In the genomic region with DNA sequence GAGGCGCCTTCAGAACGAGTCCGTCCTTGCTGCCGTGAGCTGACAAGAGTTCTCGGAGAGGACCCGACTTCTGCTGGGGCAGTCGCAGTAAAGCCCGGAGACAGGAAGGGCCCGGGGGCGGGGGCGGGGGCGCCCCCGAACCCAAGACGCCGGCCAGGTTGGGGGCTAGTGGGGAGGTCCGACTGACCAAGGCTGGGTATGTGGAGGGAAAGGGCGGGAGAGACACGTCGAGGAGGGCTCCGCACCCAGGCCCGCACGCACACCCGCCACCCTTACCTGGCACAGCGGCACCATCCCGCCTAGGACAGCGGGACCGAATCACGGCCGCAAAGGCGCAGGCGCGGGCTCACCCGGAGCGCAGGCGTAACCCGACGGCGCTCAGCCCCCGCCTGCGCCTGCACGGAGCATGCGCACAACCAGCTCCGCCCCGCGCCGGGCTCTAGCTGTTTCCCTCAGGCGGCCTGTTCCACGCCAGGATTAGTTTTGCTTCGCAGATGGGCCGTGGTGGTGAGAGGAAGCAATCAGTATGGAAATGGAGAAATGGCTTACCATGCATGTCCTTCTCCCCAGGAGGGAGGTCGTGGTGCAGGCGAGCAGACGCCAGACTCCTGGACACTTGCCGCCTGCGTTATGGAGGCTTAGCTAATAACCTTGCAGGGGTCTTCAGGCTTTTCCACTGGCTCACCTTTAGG, we compare ENCODE assay signal across 1 cellular context.
A peak's percentile ranks its signal among the peaks of the same experiment; 100 is the strongest.
TF ChIP-seq lines count a peak whose summit lies in the region.

A gene with protein sequence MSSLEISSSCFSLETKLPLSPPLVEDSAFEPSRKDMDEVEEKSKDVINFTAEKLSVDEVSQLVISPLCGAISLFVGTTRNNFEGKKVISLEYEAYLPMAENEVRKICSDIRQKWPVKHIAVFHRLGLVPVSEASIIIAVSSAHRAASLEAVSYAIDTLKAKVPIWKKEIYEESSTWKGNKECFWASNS (minus strand): TSS at position 322 of the 692 bp plus-strand sequence. CDS start 2,583 bp downstream, outside the sequence.

TF ChIP-seq in HepG2, 621 proteins besides CTCF, POLR2A, EP300 and RAD21 (continued from another document and continues in another):
- TF ChIP-seq CBX1 (IDR thresholded peaks at IDR 0.05; ENCODE audit: low read depth) (peak; percentile 15), ZFP37 (CRISPR knock-in tag; IDR thresholded peaks at IDR 0.05; ENCODE audit: borderline replicate concordance) (peak; percentile 45; the same call in 1 of the 2 replicates), PAF1 (CRISPR knock-in tag; IDR thresholded peaks at IDR 0.05) (no peak), GATA4 (IDR thresholded peaks at IDR 0.05; ENCODE audit: borderline replicate concordance, low read depth) (peak; percentile 58; the same call in 1 of the 2 replicates), ZFP36 (IDR thresholded peaks at IDR 0.05; ENCODE audit: borderline replicate concordance, low read depth, low read length, partially characterized antibody) (no peak), ZNF3 (CRISPR knock-in tag; IDR thresholded peaks at IDR 0.05) (no peak), ZNF251 (CRISPR knock-in tag; IDR thresholded peaks at IDR 0.05) (no peak), ZFP91 (CRISPR knock-in tag; IDR thresholded peaks at IDR 0.05; ENCODE audit: borderline replicate concordance) (peak; percentile 61; the same call in 1 of the 2 replicates), ZNF281 (CRISPR knock-in tag; IDR thresholded peaks at IDR 0.05; ENCODE audit: borderline replicate concordance) (no peak), TAF15 (IDR thresholded peaks at IDR 0.05; ENCODE audit: low read depth, low read length, poor library complexity, severe bottlenecking) (peak; percentile 45), ATF5 (CRISPR knock-in tag; IDR thresholded peaks at IDR 0.05; ENCODE audit: low read depth) (no peak), PAX8 (CRISPR knock-in tag; IDR thresholded peaks at IDR 0.05; ENCODE audit: borderline replicate concordance) (no peak), PHF8 (CRISPR knock-in tag; IDR thresholded peaks at IDR 0.05) (peak; percentile 83), NCOA5 (CRISPR knock-in tag; IDR thresholded peaks at IDR 0.05) (no peak), SRF (IDR thresholded peaks at IDR 0.05; ENCODE audit: low read depth, low read length) (no peak), ZNF607 (CRISPR knock-in tag; IDR thresholded peaks at IDR 0.05; ENCODE audit: borderline replicate concordance) (peak; percentile 85), TRIM24 (CRISPR knock-in tag; IDR thresholded peaks at IDR 0.05) (no peak), DBP (CRISPR knock-in tag; IDR thresholded peaks at IDR 0.05; ENCODE audit: not compliant biosample characterization) (no peak), NFIC (IDR thresholded peaks at IDR 0.05; ENCODE audit: low read length) (no peak; the same call in 1 of the 2 replicates), PAWR (CRISPR knock-in tag; IDR thresholded peaks at IDR 0.05; ENCODE audit: borderline replicate concordance) (no peak), TEAD2 (CRISPR knock-in tag; IDR thresholded peaks at IDR 0.05) (no peak), ZNF720 (CRISPR knock-in tag; IDR thresholded peaks at IDR 0.05) (0 out of 2 replicates have a peak, but pooled peaks have one; percentile 22), ZEB1 (IDR thresholded peaks at IDR 0.05; ENCODE audit: insufficient replicate concordance, low read depth) (no peak), RFX1 (IDR thresholded peaks at IDR 0.05) (no peak), PTBP1 (IDR thresholded peaks at IDR 0.05; ENCODE audit: low read depth, low read length, poor library complexity, severe bottlenecking) (no peak), ATF3 (CRISPR knock-in tag; IDR thresholded peaks at IDR 0.05) (no peak), ZNF446 (CRISPR knock-in tag; IDR thresholded peaks at IDR 0.05) (no peak), ZNF274 (CRISPR knock-in tag; IDR thresholded peaks at IDR 0.05) (0 out of 2 replicates have a peak, but pooled peaks have one; percentile 44), ATF2 (CRISPR knock-in tag; IDR thresholded peaks at IDR 0.05) (peak; percentile 78; the same call in 1 of the 2 replicates), THAP11 (CRISPR knock-in tag; IDR thresholded peaks at IDR 0.05) (peak; percentile 71)
- TF ChIP-seq, protein P1, sequence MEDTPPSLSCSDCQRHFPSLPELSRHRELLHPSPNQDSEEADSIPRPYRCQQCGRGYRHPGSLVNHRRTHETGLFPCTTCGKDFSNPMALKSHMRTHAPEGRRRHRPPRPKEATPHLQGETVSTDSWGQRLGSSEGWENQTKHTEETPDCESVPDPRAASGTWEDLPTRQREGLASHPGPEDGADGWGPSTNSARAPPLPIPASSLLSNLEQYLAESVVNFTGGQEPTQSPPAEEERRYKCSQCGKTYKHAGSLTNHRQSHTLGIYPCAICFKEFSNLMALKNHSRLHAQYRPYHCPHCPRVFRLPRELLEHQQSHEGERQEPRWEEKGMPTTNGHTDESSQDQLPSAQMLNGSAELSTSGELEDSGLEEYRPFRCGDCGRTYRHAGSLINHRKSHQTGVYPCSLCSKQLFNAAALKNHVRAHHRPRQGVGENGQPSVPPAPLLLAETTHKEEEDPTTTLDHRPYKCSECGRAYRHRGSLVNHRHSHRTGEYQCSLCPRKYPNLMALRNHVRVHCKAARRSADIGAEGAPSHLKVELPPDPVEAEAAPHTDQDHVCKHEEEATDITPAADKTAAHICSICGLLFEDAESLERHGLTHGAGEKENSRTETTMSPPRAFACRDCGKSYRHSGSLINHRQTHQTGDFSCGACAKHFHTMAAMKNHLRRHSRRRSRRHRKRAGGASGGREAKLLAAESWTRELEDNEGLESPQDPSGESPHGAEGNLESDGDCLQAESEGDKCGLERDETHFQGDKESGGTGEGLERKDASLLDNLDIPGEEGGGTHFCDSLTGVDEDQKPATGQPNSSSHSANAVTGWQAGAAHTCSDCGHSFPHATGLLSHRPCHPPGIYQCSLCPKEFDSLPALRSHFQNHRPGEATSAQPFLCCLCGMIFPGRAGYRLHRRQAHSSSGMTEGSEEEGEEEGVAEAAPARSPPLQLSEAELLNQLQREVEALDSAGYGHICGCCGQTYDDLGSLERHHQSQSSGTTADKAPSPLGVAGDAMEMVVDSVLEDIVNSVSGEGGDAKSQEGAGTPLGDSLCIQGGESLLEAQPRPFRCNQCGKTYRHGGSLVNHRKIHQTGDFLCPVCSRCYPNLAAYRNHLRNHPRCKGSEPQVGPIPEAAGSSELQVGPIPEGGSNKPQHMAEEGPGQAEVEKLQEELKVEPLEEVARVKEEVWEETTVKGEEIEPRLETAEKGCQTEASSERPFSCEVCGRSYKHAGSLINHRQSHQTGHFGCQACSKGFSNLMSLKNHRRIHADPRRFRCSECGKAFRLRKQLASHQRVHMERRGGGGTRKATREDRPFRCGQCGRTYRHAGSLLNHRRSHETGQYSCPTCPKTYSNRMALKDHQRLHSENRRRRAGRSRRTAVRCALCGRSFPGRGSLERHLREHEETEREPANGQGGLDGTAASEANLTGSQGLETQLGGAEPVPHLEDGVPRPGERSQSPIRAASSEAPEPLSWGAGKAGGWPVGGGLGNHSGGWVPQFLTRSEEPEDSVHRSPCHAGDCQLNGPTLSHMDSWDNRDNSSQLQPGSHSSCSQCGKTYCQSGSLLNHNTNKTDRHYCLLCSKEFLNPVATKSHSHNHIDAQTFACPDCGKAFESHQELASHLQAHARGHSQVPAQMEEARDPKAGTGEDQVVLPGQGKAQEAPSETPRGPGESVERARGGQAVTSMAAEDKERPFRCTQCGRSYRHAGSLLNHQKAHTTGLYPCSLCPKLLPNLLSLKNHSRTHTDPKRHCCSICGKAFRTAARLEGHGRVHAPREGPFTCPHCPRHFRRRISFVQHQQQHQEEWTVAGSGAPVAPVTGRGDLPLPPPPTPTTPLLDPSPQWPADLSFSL (CRISPR knock-in tag; IDR thresholded peaks at IDR 0.05), result no peak
- TF ChIP-seq, protein P2, sequence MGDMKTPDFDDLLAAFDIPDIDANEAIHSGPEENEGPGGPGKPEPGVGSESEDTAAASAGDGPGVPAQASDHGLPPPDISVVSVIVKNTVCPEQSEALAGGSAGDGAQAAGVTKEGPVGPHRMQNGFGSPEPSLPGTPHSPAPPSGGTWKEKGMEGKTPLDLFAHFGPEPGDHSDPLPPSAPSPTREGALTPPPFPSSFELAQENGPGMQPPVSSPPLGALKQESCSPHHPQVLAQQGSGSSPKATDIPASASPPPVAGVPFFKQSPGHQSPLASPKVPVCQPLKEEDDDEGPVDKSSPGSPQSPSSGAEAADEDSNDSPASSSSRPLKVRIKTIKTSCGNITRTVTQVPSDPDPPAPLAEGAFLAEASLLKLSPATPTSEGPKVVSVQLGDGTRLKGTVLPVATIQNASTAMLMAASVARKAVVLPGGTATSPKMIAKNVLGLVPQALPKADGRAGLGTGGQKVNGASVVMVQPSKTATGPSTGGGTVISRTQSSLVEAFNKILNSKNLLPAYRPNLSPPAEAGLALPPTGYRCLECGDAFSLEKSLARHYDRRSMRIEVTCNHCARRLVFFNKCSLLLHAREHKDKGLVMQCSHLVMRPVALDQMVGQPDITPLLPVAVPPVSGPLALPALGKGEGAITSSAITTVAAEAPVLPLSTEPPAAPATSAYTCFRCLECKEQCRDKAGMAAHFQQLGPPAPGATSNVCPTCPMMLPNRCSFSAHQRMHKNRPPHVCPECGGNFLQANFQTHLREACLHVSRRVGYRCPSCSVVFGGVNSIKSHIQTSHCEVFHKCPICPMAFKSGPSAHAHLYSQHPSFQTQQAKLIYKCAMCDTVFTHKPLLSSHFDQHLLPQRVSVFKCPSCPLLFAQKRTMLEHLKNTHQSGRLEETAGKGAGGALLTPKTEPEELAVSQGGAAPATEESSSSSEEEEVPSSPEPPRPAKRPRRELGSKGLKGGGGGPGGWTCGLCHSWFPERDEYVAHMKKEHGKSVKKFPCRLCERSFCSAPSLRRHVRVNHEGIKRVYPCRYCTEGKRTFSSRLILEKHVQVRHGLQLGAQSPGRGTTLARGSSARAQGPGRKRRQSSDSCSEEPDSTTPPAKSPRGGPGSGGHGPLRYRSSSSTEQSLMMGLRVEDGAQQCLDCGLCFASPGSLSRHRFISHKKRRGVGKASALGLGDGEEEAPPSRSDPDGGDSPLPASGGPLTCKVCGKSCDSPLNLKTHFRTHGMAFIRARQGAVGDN (CRISPR knock-in tag; IDR thresholded peaks at IDR 0.05), result peak; percentile 94
- TF ChIP-seq, protein P3, sequence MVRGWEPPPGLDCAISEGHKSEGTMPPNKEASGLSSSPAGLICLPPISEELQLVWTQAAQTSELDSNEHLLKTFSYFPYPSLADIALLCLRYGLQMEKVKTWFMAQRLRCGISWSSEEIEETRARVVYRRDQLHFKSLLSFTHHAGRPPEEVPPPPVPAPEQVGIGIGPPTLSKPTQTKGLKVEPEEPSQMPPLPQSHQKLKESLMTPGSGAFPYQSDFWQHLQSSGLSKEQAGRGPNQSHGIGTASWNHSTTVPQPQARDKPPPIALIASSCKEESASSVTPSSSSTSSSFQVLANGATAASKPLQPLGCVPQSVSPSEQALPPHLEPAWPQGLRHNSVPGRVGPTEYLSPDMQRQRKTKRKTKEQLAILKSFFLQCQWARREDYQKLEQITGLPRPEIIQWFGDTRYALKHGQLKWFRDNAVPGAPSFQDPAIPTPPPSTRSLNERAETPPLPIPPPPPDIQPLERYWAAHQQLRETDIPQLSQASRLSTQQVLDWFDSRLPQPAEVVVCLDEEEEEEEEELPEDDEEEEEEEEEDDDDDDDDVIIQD (CRISPR knock-in tag; IDR thresholded peaks at IDR 0.05; ENCODE audit: low read depth), result peak; percentile 28; the same call in 1 of the 2 replicates
